ENCODE assay signal across 34 cellular contexts in the genomic region with DNA sequence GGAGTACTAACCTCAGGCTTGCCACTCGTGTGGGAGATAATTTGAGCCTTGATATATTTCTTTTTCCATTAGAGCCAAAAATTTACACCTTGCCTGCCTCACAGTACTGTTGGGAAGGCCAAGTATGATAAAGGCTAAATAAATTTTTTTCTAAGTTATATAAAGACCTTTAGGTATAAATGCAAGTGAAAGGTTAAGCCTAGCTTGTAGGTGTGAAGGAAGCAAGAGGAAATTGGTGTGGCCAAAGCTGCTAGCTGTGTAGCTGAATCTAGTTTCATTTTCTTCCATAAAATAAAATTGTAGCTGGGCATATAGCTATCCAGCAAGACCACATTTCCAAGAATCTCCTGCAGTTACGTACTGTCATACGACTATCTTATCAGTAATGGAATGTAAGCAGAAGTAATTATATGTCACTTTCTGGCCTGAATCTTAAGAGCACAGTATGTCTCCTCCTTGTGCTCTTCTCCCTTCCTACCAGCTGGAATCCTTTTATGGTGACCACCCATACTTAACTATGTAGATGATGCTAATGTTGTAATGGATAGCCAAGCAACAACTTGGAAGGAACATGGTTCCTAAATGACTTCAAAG. TPM values are rescaled to one million over a fixed set of nuclear protein-coding genes. Genes with fewer than 3 reads are reported as not detected.
"Had no signal": no experiment of that assay in that cellular context is flagged by ENCODE, and none has a peak within 500 bp of the region (broad histone marks: within the 10 kb centered on the region; RNA-seq: fewer than 3 reads in every experiment).

No MANE protein-coding gene starts in this region.

- H3K36me3 ChIP-seq: ascending aorta, cardiac muscle cell had no signal

- H3K27me3 ChIP-seq: ascending aorta, cardiac muscle cell had no signal

- H3K4me1 Mint-ChIP-seq: activated B cell treated with CpG ODN at 0.5 μM for 24 hours; activated CD8-positive, alpha-beta memory T cell treated with anti-CD3 and anti-CD28 coated beads, Interleukin-2, amount 10 ng/mL, durations not matched to agents 7 days and 5 days; activated naive CD4-positive, alpha-beta T cell treated with anti-CD3 and anti-CD28 coated beads, Interleukin-2, amount 10 ng/mL, durations not matched to agents 7 days and 5 days; activated naive CD8-positive, alpha-beta T cell treated with anti-CD3 and anti-CD28 coated beads, Interleukin-2, amount 50 U/mL, for 24 hours had no signal

- H3K4me1 ChIP-seq: ascending aorta had no signal

- ATAC-seq: activated CD8-positive, alpha-beta memory T cell treated with anti-CD3 and anti-CD28 coated beads, Interleukin-2, amount 10 ng/mL, durations not matched to agents 7 days and 5 days; activated naive CD8-positive, alpha-beta T cell treated with anti-CD3 and anti-CD28 coated beads, Interleukin-2, amount 50 U/mL, for 24 hours had no signal

- DNase-seq: activated B cell treated with CpG ODN at 0.5 μM for 24 hours; activated CD4-positive, alpha-beta memory T cell treated with anti-CD3 and anti-CD28 coated beads for 36 hours; activated CD4-positive, alpha-beta T cell treated with anti-CD3 and anti-CD28 coated beads for 4 hours; activated CD4-positive, alpha-beta T cell treated with anti-CD3 and anti-CD28 coated beads, Interleukin-2, amount 50 U/mL, for 1 hour; activated CD4-positive, CD25-positive, alpha-beta regulatory T cell treated with anti-CD3 and anti-CD28 coated beads, Interleukin-2, amount 50 U/mL, for 72 hours; activated CD8-positive, alpha-beta memory T cell treated with anti-CD3 and anti-CD28 coated beads for 24 hours; activated CD8-positive, alpha-beta memory T cell treated with anti-CD3 and anti-CD28 coated beads, Interleukin-2, amount 10 ng/mL, durations not matched to agents 7 days and 5 days; activated CD8-positive, alpha-beta memory T cell treated with anti-CD3 and anti-CD28 coated beads, Interleukin-2, amount 50 U/mL, for 48 hours; activated effector memory CD4-positive, alpha-beta T cell treated with Interleukin-2 at 50 U/mL for 16 hours; activated naive CD4-positive, alpha-beta T cell treated with anti-CD3 and anti-CD28 coated beads, Interleukin-2, amount 10 ng/mL, durations not matched to agents 7 days and 5 days; activated naive CD8-positive, alpha-beta T cell treated with anti-CD3 and anti-CD28 coated beads, Interleukin-2, amount 50 U/mL, for 24 hours; activated T-cell treated with anti-CD3 and anti-CD28 coated beads, Interleukin-2, amount 50 U/mL, for 48 hours; amygdala; IMR-90; Karpas-422; KBM-7; NCI-H1105; NCI-H1417 treated with DMSO at 0.1 percent for 48 hours; NCI-H1930; NCI-H2081 treated with DMSO at 0.1 percent for 48 hours; NCI-H226; NCI-H446 treated with DMSO at 0.1 percent for 48 hours; NCI-H524; NCI-H69; NK-92 treated with Interleukin-12 subunit alpha and Interleukin-12 subunit beta, amount 100 ng/mL, for 24 hours; Right ventricle myocardium superior; SW 1271; T-helper 1 cell; T-helper 2 cell; T-helper 9 cell had no signal

- H3K4me3 Mint-ChIP-seq: activated B cell treated with CpG ODN at 0.5 μM for 24 hours; activated CD4-positive, alpha-beta memory T cell treated with anti-CD3 and anti-CD28 coated beads for 36 hours; activated CD8-positive, alpha-beta memory T cell treated with anti-CD3 and anti-CD28 coated beads, Interleukin-2, amount 10 ng/mL, durations not matched to agents 7 days and 5 days; activated naive CD4-positive, alpha-beta T cell treated with anti-CD3 and anti-CD28 coated beads, Interleukin-2, amount 10 ng/mL, durations not matched to agents 7 days and 5 days; activated naive CD8-positive, alpha-beta T cell; activated naive CD8-positive, alpha-beta T cell treated with anti-CD3 and anti-CD28 coated beads, Interleukin-2, amount 50 U/mL, for 24 hours had no signal

- H3K4me3 ChIP-seq: ascending aorta, cardiac muscle cell had no signal

- H3K9me3 Mint-ChIP-seq: activated B cell treated with CpG ODN at 0.5 μM for 24 hours; activated CD4-positive, alpha-beta memory T cell treated with anti-CD3 and anti-CD28 coated beads for 36 hours; activated naive CD8-positive, alpha-beta T cell treated with anti-CD3 and anti-CD28 coated beads, Interleukin-2, amount 50 U/mL, for 24 hours had no signal

- H3K9me3 ChIP-seq: ascending aorta had no signal

- H3K27ac Mint-ChIP-seq: activated B cell treated with CpG ODN at 0.5 μM for 24 hours; activated CD4-positive, alpha-beta memory T cell treated with anti-CD3 and anti-CD28 coated beads for 36 hours; activated CD8-positive, alpha-beta memory T cell treated with anti-CD3 and anti-CD28 coated beads, Interleukin-2, amount 10 ng/mL, durations not matched to agents 7 days and 5 days; activated naive CD4-positive, alpha-beta T cell treated with anti-CD3 and anti-CD28 coated beads, Interleukin-2, amount 10 ng/mL, durations not matched to agents 7 days and 5 days; activated naive CD8-positive, alpha-beta T cell; activated naive CD8-positive, alpha-beta T cell treated with anti-CD3 and anti-CD28 coated beads, Interleukin-2, amount 50 U/mL, for 24 hours had no signal

- H3K27me3 Mint-ChIP-seq: activated B cell treated with CpG ODN at 0.5 μM for 24 hours; activated CD4-positive, alpha-beta memory T cell treated with anti-CD3 and anti-CD28 coated beads for 36 hours; activated CD8-positive, alpha-beta memory T cell treated with anti-CD3 and anti-CD28 coated beads, Interleukin-2, amount 10 ng/mL, durations not matched to agents 7 days and 5 days; activated naive CD4-positive, alpha-beta T cell treated with anti-CD3 and anti-CD28 coated beads, Interleukin-2, amount 10 ng/mL, durations not matched to agents 7 days and 5 days; activated naive CD8-positive, alpha-beta T cell had no signal

- H3K36me3 Mint-ChIP-seq: activated CD4-positive, alpha-beta memory T cell treated with anti-CD3 and anti-CD28 coated beads for 36 hours; activated CD8-positive, alpha-beta memory T cell treated with anti-CD3 and anti-CD28 coated beads, Interleukin-2, amount 10 ng/mL, durations not matched to agents 7 days and 5 days; activated naive CD4-positive, alpha-beta T cell treated with anti-CD3 and anti-CD28 coated beads, Interleukin-2, amount 10 ng/mL, durations not matched to agents 7 days and 5 days; activated naive CD8-positive, alpha-beta T cell had no signal

RNA-seq across cellular contexts. Expression of a gene that starts 14.3 kb away (rescaled TPM):
- total RNA-seq: activated B cell treated with CpG ODN at 0.5 μM for 24 hours; activated CD4-positive, alpha-beta memory T cell treated with anti-CD3 and anti-CD28 coated beads for 36 hours; activated CD8-positive, alpha-beta memory T cell treated with anti-CD3 and anti-CD28 coated beads, Interleukin-2, amount 10 ng/mL, durations not matched to agents 7 days and 5 days; OCI-LY7 had no signal
